In the genomic region with DNA sequence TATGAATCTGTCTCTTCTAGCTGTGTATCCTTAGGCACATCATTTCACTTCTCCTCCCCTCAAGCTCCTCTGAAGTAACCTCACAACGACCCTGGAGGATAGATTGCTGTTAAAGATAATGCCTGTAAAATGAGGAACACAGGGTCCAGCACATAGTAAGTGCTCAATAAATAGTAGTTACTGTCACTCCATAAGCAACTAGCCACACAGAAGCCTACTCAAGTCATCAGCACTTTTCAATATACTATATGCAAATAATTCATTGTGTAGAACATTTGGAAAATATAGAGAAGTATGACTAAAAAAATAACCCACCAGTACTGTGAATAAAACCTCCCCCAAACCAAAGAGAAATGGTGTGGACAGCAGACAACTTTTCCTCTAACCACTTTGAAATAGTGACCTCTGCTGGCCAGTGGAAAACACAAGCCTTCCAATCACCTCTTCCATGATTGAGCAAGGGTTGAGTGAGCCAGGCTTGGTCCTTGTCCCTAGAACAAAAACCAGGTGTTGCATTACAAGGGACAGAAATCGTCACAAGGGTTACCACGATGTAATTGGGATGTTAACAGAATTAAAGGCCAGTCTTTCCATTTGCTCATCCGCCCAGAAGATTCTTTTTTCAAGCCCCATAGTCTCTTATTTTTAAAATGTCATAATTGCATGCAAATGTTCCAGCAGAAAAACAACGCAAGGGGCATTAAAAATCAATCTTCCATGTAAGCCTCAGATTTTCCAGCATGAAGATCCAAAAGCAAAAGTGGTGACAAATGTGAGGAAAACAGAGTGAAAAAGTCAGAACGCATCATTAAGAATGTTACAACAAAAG, we compare ENCODE assay signal across 9 cellular contexts. TPM values are rescaled to one million over a fixed set of nuclear protein-coding genes. Genes with fewer than 3 reads are reported as not detected.
DNase-seq lines count a peak whose midpoint lies in the region; ATAC-seq and TF ChIP-seq lines count a peak whose summit lies in the region.
"Had no signal": no experiment of that assay in that cellular context is flagged by ENCODE, and none has a peak within 500 bp of the region (broad histone marks: within the 10 kb centered on the region; RNA-seq: fewer than 3 reads in every experiment).

No MANE protein-coding gene starts in this region.

- TF ChIP-seq CTCF in BJ (IDR thresholded peaks at IDR 0.05; ENCODE audit: insufficient read depth, low read depth, low read length) = peak; percentile 78
- TF ChIP-seq CTCF in GM12875 (IDR thresholded peaks at IDR 0.05; ENCODE audit: borderline replicate concordance, insufficient read depth, low read depth, low read length) = peak; percentile 71
- TF ChIP-seq CTCF in ascending aorta (IDR thresholded peaks at IDR 0.05) = peak; percentile 32 to 56 (median 44)

- H3K27ac ChIP-seq in ascending aorta = no peak overlapping the region

- H3K36me3 ChIP-seq in BJ (ENCODE audit: control insufficient read depth, insufficient read depth, low read length) (no peaks in the 10 kb centered on the region), ascending aorta (no peaks in the 10 kb centered on the region)

- intact Hi-C loops in ascending aorta (cut with DNase I) = loop anchor here (1.0 kb wide), 1 partner anchor 269 kb away; no protein-coding TSS in a partner anchor

- H3K4me1 ChIP-seq in ascending aorta = no peaks in the 10 kb centered on the region

- H3K27me3 ChIP-seq in BJ (ENCODE audit: control insufficient read depth, insufficient read depth, low read length) (no peaks in the 10 kb centered on the region), ascending aorta (no peaks in the 10 kb centered on the region)

- POLR2A ChIA-PET in BJ (lab: Charles Lee) = no interaction called here

- DNase-seq in BJ (ENCODE audit: low read depth) = no peak
- peak; percentile 77 for DNase-seq in NCI-H2227 (lab: John Stamatoyannopoulos, UW; ENCODE audit: unreplicated experiment)
- no peak for DNase-seq in ascending aorta (ENCODE audit: low spot score in 2 of 2)
- DNase-seq in iPS-NIHi7 (ENCODE audit: extremely low spot score) = peak; percentile 79
- peak; percentile 62 for DNase-seq in superior temporal gyrus (ENCODE audit: extremely low spot score)
- no peak for DNase-seq in stimulated activated CD4-positive, alpha-beta T cell treated with anti-CD3 and anti-CD28 coated beads, Interleukin-4, amount 100 ng/mL, for 4 hours

- CTCF ChIA-PET in BJ (lab: Yijun Ruan, JAX) = interaction anchor here (0.6 to 9.0 kb wide), 25 partner anchors 8 to 476 kb away, joined by 3 to 117 read pairs (median 4); a partner anchor contains a TSS

- ATAC-seq in GM21515 (IDR thresholded peaks at IDR 0.05; ENCODE audit: unreplicated experiment) = no peak

- H3K9me3 ChIP-seq in ascending aorta = no peaks in the 10 kb centered on the region

- no peak overlapping the region for H3K4me3 ChIP-seq in BJ (ENCODE audit: low read depth, low read length)
- H3K4me3 ChIP-seq in GM12875 (ENCODE audit: low read depth, low read length) = no peak overlapping the region
- H3K4me3 ChIP-seq in ascending aorta = no peak overlapping the region

RNA-seq across cellular contexts. Expression of a gene that starts 15.7 kb away (rescaled TPM):
- 0.86 and 1.9 TPM in 2 replicates for polyA plus RNA-seq in BJ (2011; rRNA removed)
- polyA minus RNA-seq in BJ (2011; rRNA and poly(A)+ RNA removed) = 1.5 and 1.8 TPM in 2 replicates
- not detected for total RNA-seq in ascending aorta
- polyA plus RNA-seq: IgD-negative memory B cell had no signal

Comparison
In these comparisons a context has a peak if more than half of its experiments do, and no peak if none do; other contexts are left out.
1. DNase-seq: peak in NCI-H2227 (single experiment), iPS-NIHi7 (single experiment) and superior temporal gyrus (single experiment); none in BJ (single experiment), ascending aorta (0 of 2) and stimulated activated CD4-positive, alpha-beta T cell treated with anti-CD3 and anti-CD28 coated beads, Interleukin-4, amount 100 ng/mL, for 4 hours (0 of 2).
2. Peak in every context shown above with its lines, with median percentiles within 50 percentile points of each other: CTCF ChIP-seq.